In the genomic region with DNA sequence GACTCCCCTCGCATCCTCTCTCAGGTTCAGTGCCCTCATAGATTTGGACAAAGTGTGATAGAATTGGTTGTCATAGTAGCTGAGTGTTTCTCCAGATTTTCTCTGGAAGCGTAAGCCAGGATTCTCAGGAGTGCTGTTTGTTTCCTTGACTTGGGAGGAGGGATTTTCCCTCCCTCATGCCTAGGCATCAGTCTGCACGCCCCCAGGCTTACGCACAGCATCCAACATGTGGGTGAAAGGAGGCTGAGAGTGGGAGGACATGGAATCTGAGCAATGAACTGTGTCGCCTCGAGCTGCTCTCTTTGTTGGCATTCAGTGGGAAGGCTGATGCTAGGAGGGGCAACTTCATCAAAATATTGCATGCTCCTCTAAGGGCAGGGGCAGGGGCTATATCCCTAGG, we compare ENCODE assay signal across 21 cellular contexts.
"Had no signal": no experiment of that assay in that cellular context is flagged by ENCODE, and none has a peak within 500 bp of the region (broad histone marks: within the 10 kb centered on the region; RNA-seq: fewer than 3 reads in every experiment).

No MANE protein-coding gene starts in this region.

- H3K27ac Mint-ChIP-seq: activated B cell treated with CpG ODN at 0.5 μM for 24 hours; activated CD4-positive, alpha-beta T cell treated with anti-CD3 and anti-CD28 coated beads, Interleukin-2, amount 10 ng/mL, durations not matched to agents 24 days and 14 days; activated CD8-positive, alpha-beta T cell treated with anti-CD3 and anti-CD28 coated beads, Interleukin-2, amount 10 ng/mL, durations not matched to agents 7 days and 5 days; activated naive CD8-positive, alpha-beta T cell; activated T-cell treated with anti-CD3 and anti-CD28 coated beads, Interleukin-2, amount 50 U/mL, for 72 hours; natural killer cell treated with Interleukin-12 subunit alpha and Interleukin-12 subunit beta and Interleukin-15 and Interleukin-18, amount 100 ng/mL, for 72 hours had no signal

- H3K27me3 ChIP-seq: brain microvascular endothelial cell, gastrocnemius medialis, heart right ventricle, sigmoid colon, stomach had no signal

- H3K36me3 Mint-ChIP-seq: activated naive CD8-positive, alpha-beta T cell; natural killer cell treated with Interleukin-12 subunit alpha and Interleukin-12 subunit beta and Interleukin-15 and Interleukin-18, amount 100 ng/mL, for 72 hours had no signal

- DNase-seq: activated B cell treated with CpG ODN at 0.5 μM for 24 hours; activated CD4-positive, alpha-beta T cell treated with anti-CD3 and anti-CD28 coated beads, Interleukin-2, amount 10 ng/mL, durations not matched to agents 24 days and 14 days; activated CD8-positive, alpha-beta memory T cell treated with anti-CD3 and anti-CD28 coated beads, Interleukin-2, amount 50 U/mL, for 4 hours; activated CD8-positive, alpha-beta T cell treated with anti-CD3 and anti-CD28 coated beads, Interleukin-2, amount 10 ng/mL, durations not matched to agents 7 days and 5 days; activated gamma-delta T cell treated with Interleukin-2 at 50 U/mL for 16 hours; activated T-cell treated with anti-CD3 and anti-CD28 coated beads, Interleukin-2, amount 50 U/mL, for 72 hours; brain microvascular endothelial cell; dermis blood vessel endothelial cell; gastrocnemius medialis; heart right ventricle; left colon; mucosa of descending colon; psoas muscle; sigmoid colon; stimulated activated CD4-positive, alpha-beta T cell treated with anti-CD3 and anti-CD28 coated beads, Interleukin-12 subunit alpha, Interleukin-12 subunit beta, amount 100 ng/mL, for 4 hours; stimulated activated CD4-positive, alpha-beta T cell treated with anti-CD3 and anti-CD28 coated beads, Interleukin-2, amount 100 ng/mL, for 24 hours; stomach had no signal

- H3K27ac ChIP-seq: brain microvascular endothelial cell, epithelial cell of prostate, gastrocnemius medialis, heart right ventricle, psoas muscle, sigmoid colon, stomach, thoracic aorta had no signal

- H3K4me3 ChIP-seq: gastrocnemius medialis, heart right ventricle, mucosa of descending colon, psoas muscle, sigmoid colon, stomach, thoracic aorta had no signal

- H3K27me3 Mint-ChIP-seq: activated B cell treated with CpG ODN at 0.5 μM for 24 hours; activated CD4-positive, alpha-beta T cell treated with anti-CD3 and anti-CD28 coated beads, Interleukin-2, amount 10 ng/mL, durations not matched to agents 24 days and 14 days; natural killer cell treated with Interleukin-12 subunit alpha and Interleukin-12 subunit beta and Interleukin-15 and Interleukin-18, amount 100 ng/mL, for 72 hours had no signal

- H3K4me1 Mint-ChIP-seq: activated B cell treated with CpG ODN at 0.5 μM for 24 hours; activated CD4-positive, alpha-beta T cell treated with anti-CD3 and anti-CD28 coated beads, Interleukin-2, amount 10 ng/mL, durations not matched to agents 24 days and 14 days had no signal

- H3K4me1 ChIP-seq: gastrocnemius medialis, psoas muscle, sigmoid colon, stomach had no signal

- H3K36me3 ChIP-seq: brain microvascular endothelial cell, gastrocnemius medialis, heart right ventricle, sigmoid colon, stomach, thoracic aorta had no signal

- H3K4me3 Mint-ChIP-seq: activated B cell treated with CpG ODN at 0.5 μM for 24 hours; activated CD4-positive, alpha-beta T cell treated with anti-CD3 and anti-CD28 coated beads, Interleukin-2, amount 10 ng/mL, durations not matched to agents 24 days and 14 days; activated CD8-positive, alpha-beta T cell treated with anti-CD3 and anti-CD28 coated beads, Interleukin-2, amount 10 ng/mL, durations not matched to agents 7 days and 5 days; activated naive CD8-positive, alpha-beta T cell; activated T-cell treated with anti-CD3 and anti-CD28 coated beads, Interleukin-2, amount 50 U/mL, for 72 hours; natural killer cell treated with Interleukin-12 subunit alpha and Interleukin-12 subunit beta and Interleukin-15 and Interleukin-18, amount 100 ng/mL, for 72 hours had no signal

- H3K9me3 Mint-ChIP-seq: activated B cell treated with CpG ODN at 0.5 μM for 24 hours; activated CD4-positive, alpha-beta T cell treated with anti-CD3 and anti-CD28 coated beads, Interleukin-2, amount 10 ng/mL, durations not matched to agents 24 days and 14 days; activated T-cell treated with anti-CD3 and anti-CD28 coated beads, Interleukin-2, amount 50 U/mL, for 72 hours; natural killer cell treated with Interleukin-12 subunit alpha and Interleukin-12 subunit beta and Interleukin-15 and Interleukin-18, amount 100 ng/mL, for 72 hours had no signal

- H3K9me3 ChIP-seq: gastrocnemius medialis, heart right ventricle, mucosa of descending colon, psoas muscle, sigmoid colon, stomach, thoracic aorta had no signal
